Comparison of ENCODE assay signal across 11 cellular contexts in the genomic region with DNA sequence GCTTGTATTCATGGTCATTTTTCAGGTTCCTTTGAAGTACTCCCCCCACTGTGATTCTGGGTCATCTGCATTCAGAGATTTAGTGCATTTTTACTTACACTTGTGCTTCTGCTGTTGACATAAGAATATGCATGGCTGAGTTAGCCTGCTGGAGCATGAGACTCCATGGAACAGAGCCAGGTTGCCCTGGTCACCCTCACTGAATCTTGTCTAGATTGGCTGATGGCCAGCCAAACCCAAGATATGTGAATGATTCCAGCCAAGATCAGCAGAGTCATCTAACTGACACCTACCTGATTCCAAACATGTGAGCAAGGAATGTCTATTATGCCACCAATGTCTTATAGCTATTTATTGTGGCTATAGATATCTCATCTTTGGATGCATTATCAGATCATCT. TPM values are rescaled to one million over a fixed set of nuclear protein-coding genes. Genes with fewer than 3 reads are reported as not detected.
DNase-seq lines count a peak whose midpoint lies in the region; ATAC-seq, FAIRE-seq and TF ChIP-seq lines count a peak whose summit lies in the region.
"Had no signal": no experiment of that assay in that cellular context is flagged by ENCODE, and none has a peak within 500 bp of the region (broad histone marks: within the 10 kb centered on the region; RNA-seq: fewer than 3 reads in every experiment).

No MANE protein-coding gene starts in this region.

- TF ChIP-seq POLR2A in K562 (conservative IDR thresholded peaks at IDR 0.05) (no peak), suprapubic skin (IDR thresholded peaks at IDR 0.05) (no peak)

- TF ChIP-seq CTCF in K562 (IDR thresholded peaks at IDR 0.05 in 2 of 3, conservative IDR thresholded peaks at IDR 0.05 in 1 of 3; ENCODE audit: insufficient read depth in 2 of 3, low read depth in 1 of 3, low read length in 3 of 3), result no peak
- no peak for TF ChIP-seq CTCF in suprapubic skin (IDR thresholded peaks at IDR 0.05)

- TF ChIP-seq EP300 in K562 (IDR thresholded peaks at IDR 0.05; ENCODE audit: low read length), result no peak
- no peak for TF ChIP-seq EP300 in suprapubic skin (IDR thresholded peaks at IDR 0.05)

- intact Hi-C loops in K562 (cut with micrococcal nuclease), result no loop called here

- no peak overlapping the region for H3K9ac ChIP-seq in K562 (ENCODE audit: insufficient read depth in 1 of 2, low read depth in 2 of 2, low read length in 2 of 2)

- H4K20me1 ChIP-seq in K562 (replicated peaks; ENCODE audit: control insufficient read depth, insufficient read depth, low read length), result no peaks in the 10 kb centered on the region

- peak; percentile 53 for DNase-seq in COLO668 (lab: John Stamatoyannopoulos, UW; ENCODE audit: unreplicated experiment)
- DNase-seq in NCI-H187 treated with DMSO at 0.1 percent for 48 hours (lab: John Stamatoyannopoulos, UW), result peak; percentile 2
- peak in 1 of 4 experiments; percentile 4 for DNase-seq in K562 (ENCODE audit: extremely low read depth in 1 of 4, low spot score in 3 of 4)
- DNase-seq in left kidney (ENCODE audit: low read depth, low spot score), result peak; percentile 82
- no peak for DNase-seq in KG1 (lab: John Stamatoyannopoulos, UW)
- no peak for DNase-seq in NCI-H146 (lab: John Stamatoyannopoulos, UW)
- DNase-seq in suprapubic skin (ENCODE audit: low spot score in 2 of 2), result no peak
- DNase-seq: activated B cell treated with CpG ODN at 0.5 μM for 24 hours had no signal

- no peaks in the 10 kb centered on the region for H3K9me1 ChIP-seq in K562 (ENCODE audit: control insufficient read depth, insufficient read depth, low read length)

- ATAC-seq in K562 (no peak), HG03520 (IDR thresholded peaks at IDR 0.05; ENCODE audit: unreplicated experiment) (no peak)
- ATAC-seq: mucosa of descending colon had no signal

- no peaks in the 10 kb centered on the region for H3K9me3 ChIP-seq in K562 (replicated peaks; ENCODE audit: control insufficient read depth, insufficient read depth, low read depth, low read length)
- H3K9me3 ChIP-seq in suprapubic skin, result no peaks in the 10 kb centered on the region
- H3K9me3 ChIP-seq: mucosa of descending colon had no signal

- BruUV-seq in K562 (replicated peaks; lab: Mats Ljungman, UMichigan), result no TSS peak

- H3K79me2 ChIP-seq in K562 (ENCODE audit: control insufficient read depth, insufficient read depth, low read length), result no peaks in the 10 kb centered on the region

- H3K27ac ChIP-seq in K562 (ENCODE audit: extremely low read depth, low read depth, low read length), result no peak overlapping the region
- H3K27ac ChIP-seq in suprapubic skin, result no peak overlapping the region

- TF ChIP-seq RAD21 in K562 (CRISPR knock-in tag; conservative IDR thresholded peaks at IDR 0.05 in 1 of 2, IDR thresholded peaks at IDR 0.05 in 1 of 2), result no peak

- H3K4me1 ChIP-seq in K562 (replicated peaks in 1 of 2; ENCODE audit: control insufficient read depth in 2 of 2, insufficient read depth in 2 of 2, low read length in 2 of 2) (peaks cover 0 to 6% of the 10 kb centered on the region in 2 experiments; a peak in 3 of 5 replicates), suprapubic skin (peaks cover 23% of the 10 kb centered on the region)

- no peak for FAIRE-seq in K562 (lab: Jason Lieb, UNC)
- FAIRE-seq: D721Med had no signal

- in situ Hi-C loops in K562 (cut with MboI), result no loop called here

- POLR2A ChIA-PET in K562 (lab: Yijun Ruan, JAX), result interaction anchor here (0.6 kb wide), 1 partner anchor 1230 kb away, joined by 3 read pairs; no protein-coding TSS in a partner anchor

- no peak overlapping the region for H3K4me2 ChIP-seq in K562 (ENCODE audit: insufficient read depth, low read length)

- CTCF ChIA-PET in K562 (lab: Yijun Ruan, JAX; ENCODE audit: low intra/inter-chr PET ratio), result no interaction called here

- H2AFZ ChIP-seq in K562 (ENCODE audit: low read depth, low read length), result no peak overlapping the region

- H3K36me3 ChIP-seq in K562 (ENCODE audit: control insufficient read depth, insufficient read depth, low read length) (0 out of 3 replicates have a peak, but pooled peaks cover 3% of the 10 kb centered on the region), suprapubic skin (peaks cover 2% of the 10 kb centered on the region)

- H3K27me3 ChIP-seq in K562 (ENCODE audit: control insufficient read depth in 2 of 2, insufficient read depth in 2 of 2, low read length in 2 of 2) (no peaks in the 10 kb centered on the region), suprapubic skin (no peaks in the 10 kb centered on the region)

- H3K4me3 ChIP-seq in K562, result no peak overlapping the region
- no peak overlapping the region for H3K4me3 ChIP-seq in suprapubic skin
- H3K4me3 ChIP-seq: mucosa of descending colon had no signal

TF ChIP-seq in K562, 482 proteins besides CTCF, POLR2A, EP300 and RAD21:
- TF ChIP-seq FOXA3 (CRISPR knock-in tag; conservative IDR thresholded peaks at IDR 0.05 in 1 of 2, IDR thresholded peaks at IDR 0.05 in 1 of 2) (peak in 1 of 2 experiments; percentile 68; a peak in 2 of 4 replicates), RFX1 (IDR thresholded peaks at IDR 0.05) (peak; percentile 39), NFIC (IDR thresholded peaks at IDR 0.05) (peak; percentile 66), SUPT5H (IDR thresholded peaks at IDR 0.05) (no peak), FOXJ2 (tag; IDR thresholded peaks at IDR 0.05) (peak; percentile 93)

RNA-seq across cellular contexts. Expression of a gene that starts 25.1 kb away (rescaled TPM):
- total RNA-seq in K562 (2011; cell fraction: chromatin; rRNA removed; ENCODE audit: low replicate concordance), result 14.7 and 34.7 TPM in 2 replicates
- 6.0 and 9.2 TPM in 2 replicates for total RNA-seq in K562 (2011; cell fraction: nucleolus; rRNA removed)
- 15.2 and 21.7 TPM in 2 replicates for total RNA-seq in K562 (2011; cell fraction: nucleoplasm; rRNA removed)
- total RNA-seq in K562 (2014; rRNA removed) (19.1 and 23.1 TPM in 2 replicates), K562 (2014; rRNA removed; fragmentation: Illumina TruSeq; extraction: Trizol) (36.5 and 38.6 TPM in 2 replicates), K562 (2015; rRNA removed; fragmentation: Illumina TruSeq; extraction: Trizol) (32.7 and 32.9 TPM in 2 replicates), K562 (2021) (32.0 and 33.8 TPM in 2 replicates), suprapubic skin (10 to 100 TPM; 12.3 to 40.6 (median 15.8) TPM)
- polyA plus RNA-seq in K562 (2011; rRNA removed) (37.7 and 50.5 TPM in 2 replicates), K562 (2014; fragmentation: Illumina TruSeq; extraction: Trizol) (31.7 and 40.1 TPM in 2 replicates), K562 (2014; fragmentation: Nextera tagmentation; extraction: Ambion mirVana) (10 to 100 TPM; 67.7 to 76.4 TPM), K562 (2014; rRNA removed) (33.4 and 34.4 TPM in 2 replicates)
- 5.0 and 8.1 TPM in 2 replicates for polyA plus RNA-seq in K562 (2011; cell fraction: cytosol; rRNA removed)
- 11.9 and 18.9 TPM in 2 replicates for polyA plus RNA-seq in K562 (2011; cell fraction: nucleus; rRNA removed)
- 30.7 and 45.2 TPM in 2 replicates for polyA plus RNA-seq in K562 (2012)
- 32.1 and 38.7 TPM in 2 replicates for polyA minus RNA-seq in K562 (2011; rRNA and poly(A)+ RNA removed)
- polyA minus RNA-seq in K562 (2011; cell fraction: cytosol; rRNA and poly(A)+ RNA removed), result 9.7 and 11.9 TPM in 2 replicates
- 28.9 and 38.8 TPM in 2 replicates for polyA minus RNA-seq in K562 (2011; cell fraction: nucleus; rRNA and poly(A)+ RNA removed)

RNA-seq across cellular contexts. Expression of a gene that starts 25.3 kb away (rescaled TPM):
- total RNA-seq in K562 (2011; cell fraction: chromatin; rRNA removed; ENCODE audit: low replicate concordance), result 7.1 and 8.3 TPM in 2 replicates
- 3.6 and 5.7 TPM in 2 replicates for total RNA-seq in K562 (2011; cell fraction: nucleolus; rRNA removed)
- total RNA-seq in K562 (2011; cell fraction: nucleoplasm; rRNA removed), result 10.1 and 21.8 TPM in 2 replicates
- total RNA-seq in K562 (2014; rRNA removed), result 5.1 and 6.4 TPM in 2 replicates
- total RNA-seq in K562 (2014; rRNA removed; fragmentation: Illumina TruSeq; extraction: Trizol), result 11.2 and 13.8 TPM in 2 replicates
- total RNA-seq in K562 (2015; rRNA removed; fragmentation: Illumina TruSeq; extraction: Trizol), result 8.2 and 10.0 TPM in 2 replicates
- total RNA-seq in K562 (2021), result 6.6 and 7.7 TPM in 2 replicates
- 9.6 and 11.7 TPM in 2 replicates for polyA plus RNA-seq in K562 (2011; rRNA removed)
- 2.0 and 4.4 TPM in 2 replicates for polyA plus RNA-seq in K562 (2011; cell fraction: cytosol; rRNA removed)
- polyA plus RNA-seq in K562 (2011; cell fraction: nucleus; rRNA removed), result 6.5 and 9.2 TPM in 2 replicates
- 10.6 and 11.9 TPM in 2 replicates for polyA plus RNA-seq in K562 (2012)
- polyA plus RNA-seq in K562 (2014; fragmentation: Illumina TruSeq; extraction: Trizol), result 8.5 and 9.0 TPM in 2 replicates
- 10 to 100 TPM; 11.5 to 11.9 TPM for polyA plus RNA-seq in K562 (2014; fragmentation: Nextera tagmentation; extraction: Ambion mirVana)
- polyA plus RNA-seq in K562 (2014; rRNA removed), result 9.0 and 12.5 TPM in 2 replicates
- polyA minus RNA-seq in K562 (2011; rRNA and poly(A)+ RNA removed), result 9.8 and 12.9 TPM in 2 replicates
- polyA minus RNA-seq in K562 (2011; cell fraction: cytosol; rRNA and poly(A)+ RNA removed), result 1.6 and 3.5 TPM in 2 replicates
- 12.5 and 14.8 TPM in 2 replicates for polyA minus RNA-seq in K562 (2011; cell fraction: nucleus; rRNA and poly(A)+ RNA removed)
- 1 to 10 TPM; 2.1 to 8.0 (median 5.1) TPM for total RNA-seq in suprapubic skin

Comparison
In these comparisons a context has a peak if more than half of its experiments do, and no peak if none do; other contexts are left out.
1. DNase-seq: peak in COLO668 (single experiment), NCI-H187 treated with DMSO at 0.1 percent for 48 hours (single experiment) and left kidney (single experiment); none in KG1 (single experiment), NCI-H146 (single experiment) and suprapubic skin (0 of 2).